In genomic region chr16:50607447-50607846, GRCh38 we compare ENCODE assay signal across 18 cellular contexts. TPM values are rescaled to one million over a fixed set of nuclear protein-coding genes. Genes with fewer than 3 reads are reported as not detected.
DNase-seq lines count a peak whose midpoint lies in the region; ATAC-seq, FAIRE-seq and TF ChIP-seq lines count a peak whose summit lies in the region.
"Had no signal": no experiment of that assay in that cellular context is flagged by ENCODE, and none has a peak within 500 bp of the region (broad histone marks: within the 10 kb centered on the region; RNA-seq: fewer than 3 reads in every experiment).

No MANE protein-coding gene starts in this region.

- no peak overlapping the region for H2AFZ ChIP-seq in HepG2 (ENCODE audit: low read length)

- H3K27ac ChIP-seq in HepG2 (ENCODE audit: extremely low read length, insufficient read depth, low read length) (no peak overlapping the region), right lobe of liver (no peak overlapping the region), muscle layer of colon (ENCODE audit: low read depth, low read length) (peak overlapping the region; percentile 90), sigmoid colon (peak overlapping the region; percentile 89 to 94 (median 91))
- H3K27ac ChIP-seq: 22Rv1, HL-60 had no signal

- WGBS in HepG2 (ENCODE audit: low lambda C conversion rate) = 97% methylated on average over 4 of the region's 4 CpGs
- whole genome bisulfite sequencing in right lobe of liver (ENCODE audit: insufficient coverage, low coverage, low lambda C conversion rate, missing lambda C conversion rate) = 77% methylated on average over 4 of the region's 4 CpGs
- 81 to 84% methylated on average over 4 of the region's 4 CpGs for WGBS in sigmoid colon, 2 donors

- H3K4me2 ChIP-seq in HepG2 (ENCODE audit: low read depth, low read length) = no peak overlapping the region

- H3K79me2 ChIP-seq in HepG2 (ENCODE audit: insufficient read depth, low read length) = peaks cover 71% of the 10 kb centered on the region

- TF ChIP-seq CTCF in HepG2 (CRISPR knock-in tag; IDR thresholded peaks at IDR 0.05) (no peak), right lobe of liver (IDR thresholded peaks at IDR 0.05) (no peak), sigmoid colon (IDR thresholded peaks at IDR 0.05) (no peak)

- POLR2A ChIA-PET in HepG2 (lab: Yijun Ruan, JAX) = interaction anchor here (0.5 to 1.2 kb wide), 3 partner anchors 7 to 890 kb away, joined by 3 read pairs; no protein-coding TSS in a partner anchor

- H3K27me3 Mint-ChIP-seq in natural killer cell treated with Interleukin-12 subunit alpha and Interleukin-12 subunit beta and Interleukin-15 and Interleukin-18, amount 100 ng/mL, for 72 hours = peaks cover 0 to 3% of the 10 kb centered on the region in 2 donors

- H3K27ac Mint-ChIP-seq in natural killer cell treated with Interleukin-12 subunit alpha and Interleukin-12 subunit beta and Interleukin-15 and Interleukin-18, amount 100 ng/mL, for 72 hours = no peak overlapping the region
- H3K27ac Mint-ChIP-seq: CD8-positive, alpha-beta T cell; H9 had no signal

- CTCF ChIA-PET in HepG2 (lab: Yijun Ruan, JAX; ENCODE audit: low intra/inter-chr PET ratio, low total read pairs) = no interaction called here

- H3K36me3 ChIP-seq in HepG2 (replicated peaks in 1 of 2; ENCODE audit: control insufficient read depth in 1 of 2, insufficient read depth in 2 of 2, low read length in 2 of 2) (peaks cover 76 to 99% of the 10 kb centered on the region in 2 experiments), right lobe of liver (no peaks in the 10 kb centered on the region), muscle layer of colon (ENCODE audit: insufficient read depth, low read length) (no peaks in the 10 kb centered on the region), sigmoid colon (no peaks in the 10 kb centered on the region)

- peaks cover 80% of the 10 kb centered on the region for H3K4me1 ChIP-seq in HepG2 (ENCODE audit: insufficient read depth, low read length)
- no peaks in the 10 kb centered on the region for H3K4me1 ChIP-seq in right lobe of liver
- H3K4me1 ChIP-seq in muscle layer of colon (ENCODE audit: insufficient read depth, low read length) = peaks cover 97% of the 10 kb centered on the region
- peaks cover 0 to 100% (median 96%) of the 10 kb centered on the region in 4 donors for H3K4me1 ChIP-seq in sigmoid colon

- peaks cover 4 to 5% of the 10 kb centered on the region in 2 donors for H3K4me1 Mint-ChIP-seq in natural killer cell treated with Interleukin-12 subunit alpha and Interleukin-12 subunit beta and Interleukin-15 and Interleukin-18, amount 100 ng/mL, for 72 hours (ENCODE audit: low read depth in 2 of 2)

- peaks cover 97% of the 10 kb centered on the region for H4K20me1 ChIP-seq in HepG2 (ENCODE audit: insufficient read depth, low read length)

- intact Hi-C loops in HepG2 (cut with micrococcal nuclease; ENCODE audit: unreplicated experiment) (no loop called here), right lobe of liver (cut with DNase I) (no loop called here), sigmoid colon (cut with DNase I) (no loop called here)

- no peak overlapping the region for H3K4me3 Mint-ChIP-seq in natural killer cell treated with Interleukin-12 subunit alpha and Interleukin-12 subunit beta and Interleukin-15 and Interleukin-18, amount 100 ng/mL, for 72 hours
- H3K4me3 Mint-ChIP-seq: CD14-positive monocyte; CD8-positive, alpha-beta T cell; H9 had no signal

- H3K27me3 ChIP-seq in HepG2 (ENCODE audit: control insufficient read depth in 1 of 2, insufficient read depth in 2 of 2, low read length in 2 of 2) (no peaks in the 10 kb centered on the region), right lobe of liver (no peaks in the 10 kb centered on the region), muscle layer of colon (ENCODE audit: control insufficient read depth in 1 of 2, insufficient read depth in 2 of 2, low read length in 2 of 2) (no peaks in the 10 kb centered on the region), sigmoid colon (no peaks in the 10 kb centered on the region)

- H3K4me3 ChIP-seq in HepG2 (replicated peaks in 1 of 3; ENCODE audit: insufficient read depth in 1 of 3, low read depth in 2 of 3, low read length in 3 of 3) = no peak overlapping the region
- no peak overlapping the region for H3K4me3 ChIP-seq in right lobe of liver
- H3K4me3 ChIP-seq in muscle layer of colon (ENCODE audit: low read depth in 1 of 2, low read length in 2 of 2) = no peak overlapping the region
- H3K4me3 ChIP-seq in sigmoid colon = no peak overlapping the region

- FAIRE-seq in HepG2 (lab: Jason Lieb, UNC) = no peak
- FAIRE-seq: GM12892 had no signal

- H3K9me3 Mint-ChIP-seq in natural killer cell treated with Interleukin-12 subunit alpha and Interleukin-12 subunit beta and Interleukin-15 and Interleukin-18, amount 100 ng/mL, for 72 hours = no peaks in the 10 kb centered on the region
- H3K9me3 Mint-ChIP-seq: CD8-positive, alpha-beta T cell; H9 had no signal

- TF ChIP-seq EP300 in HepG2 (IDR thresholded peaks at IDR 0.05; ENCODE audit: low read depth in 2 of 2, low read length in 2 of 2) = no peak
- TF ChIP-seq EP300 in HepG2 (CRISPR knock-in tag; IDR thresholded peaks at IDR 0.05; ENCODE audit: borderline replicate concordance) = no peak
- TF ChIP-seq EP300 in sigmoid colon (IDR thresholded peaks at IDR 0.05) = no peak

- TF ChIP-seq RAD21 in HepG2 (CRISPR knock-in tag; IDR thresholded peaks at IDR 0.05) = no peak

- BruUV-seq in HepG2 (replicated peaks; lab: Mats Ljungman, UMichigan) = TSS peak; percentile 44

- H3K9ac ChIP-seq in HepG2 (ENCODE audit: insufficient read depth, low read depth, low read length) (no peak overlapping the region), muscle layer of colon (ENCODE audit: low read length) (no peak overlapping the region)

- in situ Hi-C loops in HepG2 (cut with HindIII; ENCODE audit: extremely low pct_ligation_motif_present, low pct_unique_long_range_greater_than_20kb) = no loop called here

- DNase-seq in HepG2 (ENCODE audit: low spot score) = no peak
- DNase-seq in right lobe of liver = no peak
- no peak for DNase-seq in sigmoid colon
- DNase-seq in natural killer cell treated with Interleukin-12 subunit alpha and Interleukin-12 subunit beta and Interleukin-15 and Interleukin-18, amount 100 ng/mL, for 72 hours (ENCODE audit: low spot score) = no peak
- DNase-seq in activated T-cell treated with anti-CD3 and anti-CD28 coated beads, Interleukin-2, amount 50 U/mL, for 1 hour = no peak
- DNase-seq in hepatic stellate cell (ENCODE audit: low spot score) = no peak
- no peak for DNase-seq in COR-L47 (lab: John Stamatoyannopoulos, UW)
- DNase-seq: Caco-2; CD8-positive, alpha-beta T cell; DND-41; GDM1; GOT3; H9 had no signal

- no peak for ATAC-seq in HepG2
- no peak for ATAC-seq in right lobe of liver
- no peak for ATAC-seq in natural killer cell treated with Interleukin-12 subunit alpha and Interleukin-12 subunit beta and Interleukin-15 and Interleukin-18, amount 100 ng/mL, for 72 hours
- ATAC-seq: CD8-positive, alpha-beta T cell had no signal

- no peaks in the 10 kb centered on the region for H3K36me3 Mint-ChIP-seq in natural killer cell treated with Interleukin-12 subunit alpha and Interleukin-12 subunit beta and Interleukin-15 and Interleukin-18, amount 100 ng/mL, for 72 hours

- TF ChIP-seq POLR2A in HepG2 (IDR thresholded peaks at IDR 0.05; ENCODE audit: insufficient read depth in 1 of 2, low read depth in 2 of 2, low read length in 2 of 2) (no peak), right lobe of liver (IDR thresholded peaks at IDR 0.05) (no peak), sigmoid colon (IDR thresholded peaks at IDR 0.05) (no peak)

- H3K9me3 ChIP-seq in HepG2 (ENCODE audit: low read length) = no peaks in the 10 kb centered on the region
- H3K9me3 ChIP-seq in right lobe of liver = no peaks in the 10 kb centered on the region
- no peaks in the 10 kb centered on the region for H3K9me3 ChIP-seq in muscle layer of colon (ENCODE audit: low read length)
- no peaks in the 10 kb centered on the region for H3K9me3 ChIP-seq in sigmoid colon
- H3K9me3 ChIP-seq: Caco-2 had no signal

TF ChIP-seq in HepG2, 621 proteins besides CTCF, POLR2A, EP300 and RAD21:
- 0 out of 2 replicates have a peak, but pooled peaks have one; percentile 24 for TF ChIP-seq POLR2AphosphoS2 (IDR thresholded peaks at IDR 0.05; ENCODE audit: low read depth, low read length)
- TF ChIP-seq CEBPG (CRISPR knock-in tag; IDR thresholded peaks at IDR 0.05) = no peak
TF ChIP-seq in HepG2: peak in this region for 1.

RNA-seq across cellular contexts. Expression of gene NKD1, which starts 59.3 kb away (rescaled TPM):
- total RNA-seq in HepG2 (2016; rRNA removed; fragmentation: Illumina TruSeq; extraction: Trizol) = 59.0 and 70.4 TPM in 2 replicates
- 19.9 and 25.5 TPM in 2 replicates for total RNA-seq in HepG2 (2016; cell fraction: cytosol; rRNA removed; fragmentation: Illumina TruSeq; extraction: Trizol; ENCODE audit: low read depth)
- total RNA-seq in HepG2 (2016; cell fraction: insoluble cytoplasmic fraction; rRNA removed; fragmentation: Illumina TruSeq; extraction: Trizol) = 50.0 and 70.7 TPM in 2 replicates
- total RNA-seq in HepG2 (2016; cell fraction: membrane; rRNA removed; fragmentation: Illumina TruSeq; extraction: Trizol) = 136 and 148 TPM in 2 replicates
- 61.9 and 70.6 TPM in 2 replicates for total RNA-seq in HepG2 (2016; cell fraction: nucleus; rRNA removed; fragmentation: Illumina TruSeq; extraction: Trizol)
- 86.1 and 121 TPM in 2 replicates for polyA plus RNA-seq in HepG2 (2011; rRNA removed)
- polyA plus RNA-seq in HepG2 (2011; cell fraction: cytosol; rRNA removed) = 22.3 and 49.7 TPM in 2 replicates
- polyA plus RNA-seq in HepG2 (2011; cell fraction: nucleus; rRNA removed) = 150 and 275 TPM in 2 replicates
- polyA plus RNA-seq in HepG2 (2012) = 58.7 and 76.3 TPM in 2 replicates
- polyA plus RNA-seq in HepG2 (2016; cell fraction: cytosol; fragmentation: Illumina TruSeq; extraction: Trizol; ENCODE audit: low read depth) = 106 and 127 TPM in 2 replicates
- 95.8 and 124 TPM in 2 replicates for polyA plus RNA-seq in HepG2 (2016; cell fraction: insoluble cytoplasmic fraction; fragmentation: Illumina TruSeq; extraction: Trizol; ENCODE audit: low read depth)
- 156 and 170 TPM in 2 replicates for polyA plus RNA-seq in HepG2 (2016; cell fraction: membrane; fragmentation: Illumina TruSeq; extraction: Trizol; ENCODE audit: low read depth)
- 155 and 169 TPM in 2 replicates for polyA plus RNA-seq in HepG2 (2016; cell fraction: nucleus; fragmentation: Illumina TruSeq; extraction: Trizol; ENCODE audit: insufficient read depth, low read depth)
- 0.02 and 110 TPM in 2 replicates for polyA minus RNA-seq in HepG2 (2011; rRNA and poly(A)+ RNA removed; ENCODE audit: low replicate concordance)
- 14.3 and 28.8 TPM in 2 replicates for polyA minus RNA-seq in HepG2 (2011; cell fraction: cytosol; rRNA and poly(A)+ RNA removed)
- polyA minus RNA-seq in HepG2 (2011; cell fraction: nucleus; rRNA and poly(A)+ RNA removed) = 43.1 and 57.6 TPM in 2 replicates
- total RNA-seq in right lobe of liver = 1 to 10 TPM in 5 of 6 experiments, under 1 TPM in 1; 0.69 to 2.6 (median 2.1) TPM
- total RNA-seq in sigmoid colon = 10 to 100 TPM in 3 of 4 donors, 1 to 10 TPM in 1; 6.7 to 18.0 (median 11.5) TPM
- polyA plus RNA-seq in sigmoid colon = 1 to 10 TPM in 2 of 3 donors, under 1 TPM in 1; under 0.01 to 2.8 (median 1.5) TPM
- under 1 TPM; 0.29 to 0.86 TPM for total RNA-seq in natural killer cell treated with Interleukin-12 subunit alpha and Interleukin-12 subunit beta and Interleukin-15 and Interleukin-18, amount 100 ng/mL, for 72 hours
- polyA plus RNA-seq: CD14-positive monocyte had no signal

Comparison
In these comparisons a context has a peak if more than half of its experiments do, and no peak if none do; other contexts are left out.
1. H3K27ac ChIP-seq: peak in muscle layer of colon (single experiment) and sigmoid colon (4 of 4); none in HepG2 (single experiment) and right lobe of liver (0 of 3).